ENCODE assay signal across 1 cellular context in genomic region chr20:31678389-31679356, GRCh38.
TF ChIP-seq lines count a peak whose summit lies in the region.

No MANE protein-coding gene starts in this region.

TF ChIP-seq in HepG2, 621 proteins besides CTCF, POLR2A, EP300 and RAD21 (continued from another document and continues in another):
- TF ChIP-seq ZNF609 (CRISPR knock-in tag; IDR thresholded peaks at IDR 0.05; ENCODE audit: borderline replicate concordance) = peak; percentile 67; the same call in 1 of the 2 replicates
- peak; percentile 34; the same call in 1 of the 2 replicates for TF ChIP-seq ZNF12 (CRISPR knock-in tag; IDR thresholded peaks at IDR 0.05)
- TF ChIP-seq ZNF563 (CRISPR knock-in tag; IDR thresholded peaks at IDR 0.05) = 0 out of 2 replicates have a peak, but pooled peaks have one; percentile 58
- no peak for TF ChIP-seq ZNF280D (CRISPR knock-in tag; IDR thresholded peaks at IDR 0.05)
- TF ChIP-seq ZNF10 (CRISPR knock-in tag; IDR thresholded peaks at IDR 0.05; ENCODE audit: borderline replicate concordance, low read depth) = no peak
- TF ChIP-seq PLRG1 (conservative IDR thresholded peaks at IDR 0.05) = no peak
- no peak for TF ChIP-seq CREB3 (CRISPR knock-in tag; IDR thresholded peaks at IDR 0.05)
- TF ChIP-seq ZNF510 (CRISPR knock-in tag; IDR thresholded peaks at IDR 0.05; ENCODE audit: low read depth) = 0 out of 2 replicates have a peak, but pooled peaks have one; percentile 33
- TF ChIP-seq IKZF4 (CRISPR knock-in tag; IDR thresholded peaks at IDR 0.05; ENCODE audit: borderline replicate concordance, low read depth, not compliant biosample characterization) = no peak
- peak; percentile 63; the same call in 1 of the 2 replicates for TF ChIP-seq GFI1 (CRISPR knock-in tag; IDR thresholded peaks at IDR 0.05; ENCODE audit: borderline replicate concordance)
- no peak for TF ChIP-seq CREB1 (IDR thresholded peaks at IDR 0.05)
- no peak for TF ChIP-seq CREB1 (CRISPR knock-in tag; IDR thresholded peaks at IDR 0.05)
- no peak for TF ChIP-seq ZFP36L2 (CRISPR knock-in tag; IDR thresholded peaks at IDR 0.05)
- TF ChIP-seq MBD4 (IDR thresholded peaks at IDR 0.05; ENCODE audit: borderline replicate concordance, low read length) = peak; percentile 24; the same call in 1 of the 2 replicates
- peak; percentile 75 for TF ChIP-seq ZNF687 (CRISPR knock-in tag; IDR thresholded peaks at IDR 0.05)
- TF ChIP-seq SOX5 (CRISPR knock-in tag; IDR thresholded peaks at IDR 0.05; ENCODE audit: borderline replicate concordance) = no peak; the same call in 1 of the 2 replicates
- TF ChIP-seq ARID2 (CRISPR knock-in tag; IDR thresholded peaks at IDR 0.05; ENCODE audit: borderline replicate concordance) = peak; percentile 12; the same call in 1 of the 2 replicates
- TF ChIP-seq NRL (CRISPR knock-in tag; IDR thresholded peaks at IDR 0.05; ENCODE audit: borderline replicate concordance) = no peak; the same call in 1 of the 2 replicates
- no peak for TF ChIP-seq ZNF7 (CRISPR knock-in tag; IDR thresholded peaks at IDR 0.05)
- TF ChIP-seq RERE (CRISPR knock-in tag; IDR thresholded peaks at IDR 0.05; ENCODE audit: low read depth) = peak; percentile 52; the same call in 1 of the 2 replicates
- no peak for TF ChIP-seq ZNF337 (CRISPR knock-in tag; IDR thresholded peaks at IDR 0.05; ENCODE audit: borderline replicate concordance, low read depth)
- peak; percentile 55; the same call in 1 of the 2 replicates for TF ChIP-seq HNF4A (CRISPR knock-in tag; IDR thresholded peaks at IDR 0.05)
- no peak for TF ChIP-seq TBL1XR1 (IDR thresholded peaks at IDR 0.05; ENCODE audit: borderline replicate concordance, low read length, partially characterized antibody)
- TF ChIP-seq TIGD3 (CRISPR knock-in tag; IDR thresholded peaks at IDR 0.05; ENCODE audit: borderline replicate concordance) = no peak; the same call in 1 of the 2 replicates
- no peak for TF ChIP-seq ZNF317 (CRISPR knock-in tag; IDR thresholded peaks at IDR 0.05)
- TF ChIP-seq ZNF296 (CRISPR knock-in tag; conservative IDR thresholded peaks at IDR 0.05) = no peak
- TF ChIP-seq ZBTB4 (CRISPR knock-in tag; IDR thresholded peaks at IDR 0.05; ENCODE audit: borderline replicate concordance) = no peak
- TF ChIP-seq ZNF451 (CRISPR knock-in tag; IDR thresholded peaks at IDR 0.05) = no peak; the same call in 1 of the 2 replicates
- no peak for TF ChIP-seq LCORL (IDR thresholded peaks at IDR 0.05)
- TF ChIP-seq LCORL (CRISPR knock-in tag; IDR thresholded peaks at IDR 0.05) = peak; percentile 82
- no peak for TF ChIP-seq KDM2A (CRISPR knock-in tag; IDR thresholded peaks at IDR 0.05; ENCODE audit: borderline replicate concordance, low read depth)
- 0 out of 2 replicates have a peak, but pooled peaks have one; percentile 16 for TF ChIP-seq ZSCAN29 (CRISPR knock-in tag; conservative IDR thresholded peaks at IDR 0.05)
- TF ChIP-seq ZNF780A (CRISPR knock-in tag; IDR thresholded peaks at IDR 0.05) = no peak
- TF ChIP-seq ARHGAP35 (CRISPR knock-in tag; IDR thresholded peaks at IDR 0.05; ENCODE audit: borderline replicate concordance) = 0 out of 2 replicates have a peak, but pooled peaks have one; percentile 22
